ENCODE assay signal across 8 cellular contexts in genomic region chr14:73472182-73473114, GRCh38. TPM values are rescaled to one million over a fixed set of nuclear protein-coding genes. Genes with fewer than 3 reads are reported as not detected.
DNase-seq lines count a peak whose midpoint lies in the region; ATAC-seq and TF ChIP-seq lines count a peak whose summit lies in the region.

No MANE protein-coding gene starts in this region.

- H3K4me1 Mint-ChIP-seq in neural crest cell = peaks cover 21% of the 10 kb centered on the region

- ATAC-seq in HG03159 (IDR thresholded peaks at IDR 0.05; ENCODE audit: unreplicated experiment) = no peak

- in situ Hi-C loops in GM13976 (cut with MboI; ENCODE audit: low sequenced_read_pairs, unreplicated experiment) = loop anchor here (5.0 to 25.0 kb wide), 2 partner anchors 300 to 960 kb away; no protein-coding TSS in a partner anchor

- H3K36me3 Mint-ChIP-seq in neural crest cell (ENCODE audit: low read depth) = no peaks in the 10 kb centered on the region

- no peak overlapping the region for H3K4me3 Mint-ChIP-seq in neural crest cell

- no peaks in the 10 kb centered on the region for H3K9me3 Mint-ChIP-seq in neural crest cell

- no peaks in the 10 kb centered on the region for H3K27me3 Mint-ChIP-seq in neural crest cell (ENCODE audit: low read depth)

- DNase-seq in AG08396 (ENCODE audit: low spot score) (peak; percentile 61), GM13976 (ENCODE audit: low spot score) (peak; percentile 65), NCI-H1436 treated with DMSO at 0.1 percent for 48 hours (lab: John Stamatoyannopoulos, UW) (peak; percentile 43), SKM-1 treated with dmso at 0.1 percent for 144 hours (lab: John Stamatoyannopoulos, UW; ENCODE audit: unreplicated experiment) (peak; percentile 29), fibroblast of mammary gland (ENCODE audit: low read depth) (peak; percentile 86), neural crest cell (ENCODE audit: low read depth, low spot score) (no peak), T-helper 9 cell (no peak)

- H3K27ac Mint-ChIP-seq in neural crest cell (ENCODE audit: unreplicated experiment) = no peak overlapping the region

- no peak overlapping the region for H3K4me3 ChIP-seq in fibroblast of mammary gland (ENCODE audit: control insufficient read depth, low read depth, low read length)

- TF ChIP-seq CTCF in GM13976 (IDR thresholded peaks at IDR 0.05; ENCODE audit: borderline replicate concordance, control extremely low read depth, extremely low read depth, insufficient read depth, missing control alignments) = peak; percentile 43
- TF ChIP-seq CTCF in fibroblast of mammary gland (conservative IDR thresholded peaks at IDR 0.05; ENCODE audit: control insufficient read depth, insufficient read depth, low read depth, low read length) = peak; percentile 76
- TF ChIP-seq CTCF in neural crest cell (conservative IDR thresholded peaks at IDR 0.05) = peak; percentile 85

RNA-seq across cellular contexts. Expression of gene NUMB, which starts 14.1 kb away (rescaled TPM):
- total RNA-seq in neural crest cell = 40.2 and 40.7 TPM in 2 replicates

RNA-seq across cellular contexts. Expression of gene RIOX1, which starts 18.3 kb away (rescaled TPM):
- total RNA-seq in neural crest cell = 25.7 and 25.8 TPM in 2 replicates

Comparison
In these comparisons a context has a peak if more than half of its experiments do, and no peak if none do; other contexts are left out.
1. DNase-seq: peak in AG08396 (single experiment), GM13976 (single experiment), NCI-H1436 treated with DMSO at 0.1 percent for 48 hours (single experiment), SKM-1 treated with dmso at 0.1 percent for 144 hours (single experiment) and fibroblast of mammary gland (single experiment); none in neural crest cell (single experiment) and T-helper 9 cell (single experiment).
2. Peak in every context shown above with its lines, with median percentiles within 50 percentile points of each other: CTCF ChIP-seq.